Comparison of ENCODE assay signal across 8 cellular contexts in the genomic region with DNA sequence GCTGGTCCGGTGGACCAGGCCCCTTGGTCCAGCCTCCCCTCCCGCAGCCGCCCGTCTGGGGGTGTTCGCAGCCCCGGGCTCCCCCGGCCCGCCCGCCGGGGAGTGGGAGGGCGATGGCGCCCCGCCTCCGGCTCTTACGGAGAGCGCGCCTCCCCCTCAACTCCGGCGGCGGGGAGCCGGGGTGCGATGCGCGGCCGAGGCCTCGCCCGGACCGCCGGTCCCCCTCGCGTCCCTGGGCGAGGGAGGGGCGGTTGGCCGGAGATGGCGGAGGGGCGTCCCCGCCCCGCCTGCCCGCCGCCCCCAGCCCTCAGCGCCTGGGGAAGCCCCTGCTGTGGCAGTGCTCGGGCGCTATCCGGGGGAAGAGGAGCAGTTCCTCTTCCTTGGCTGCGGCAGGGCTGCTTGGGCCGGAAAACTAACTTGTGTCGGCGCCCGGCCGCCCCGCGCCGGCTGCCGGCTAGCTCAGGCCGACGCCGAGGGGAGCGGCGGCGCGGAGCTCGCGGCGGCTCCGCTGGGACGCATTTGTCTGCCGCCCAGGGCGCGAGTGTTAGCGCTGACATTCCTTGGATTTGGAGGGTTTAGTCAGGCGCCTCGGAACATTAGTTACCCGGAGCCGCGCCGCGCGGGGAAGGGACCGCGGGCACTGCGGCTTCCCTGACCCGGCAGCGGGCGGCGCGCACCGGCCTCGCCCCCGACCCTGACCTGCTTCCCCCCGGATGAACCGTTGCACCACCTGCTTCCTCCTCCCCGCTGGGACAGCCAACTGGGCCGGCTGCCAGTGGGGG. TPM values are rescaled to one million over a fixed set of nuclear protein-coding genes. Genes with fewer than 3 reads are reported as not detected.
DNase-seq lines count a peak whose midpoint lies in the region; ATAC-seq lines count a peak whose summit lies in the region.

No MANE protein-coding gene starts in this region.

- H3K27ac Mint-ChIP-seq in activated CD4-positive, alpha-beta memory T cell treated with anti-CD3 and anti-CD28 coated beads for 36 hours, result peak overlapping the region; percentile 55

- H3K79me2 ChIP-seq in ACC112 (ENCODE audit: control insufficient read depth, insufficient read depth, low read length, unreplicated experiment), result peaks cover 37% of the 10 kb centered on the region

- ATAC-seq in GM18519 (IDR thresholded peaks at IDR 0.05; ENCODE audit: low FRiP score, unreplicated experiment), result peak; percentile 62
- peak; percentile 59 for ATAC-seq in HG02981 (IDR thresholded peaks at IDR 0.05; ENCODE audit: unreplicated experiment)

- no peaks in the 10 kb centered on the region for H3K36me3 Mint-ChIP-seq in activated CD4-positive, alpha-beta memory T cell treated with anti-CD3 and anti-CD28 coated beads for 36 hours

- H3K36me3 ChIP-seq in ACC112 (ENCODE audit: insufficient read depth, low read length), result no peaks in the 10 kb centered on the region

- peak overlapping the region; percentile 84 for H3K4me3 Mint-ChIP-seq in activated CD4-positive, alpha-beta memory T cell treated with anti-CD3 and anti-CD28 coated beads for 36 hours

- H3K27me3 Mint-ChIP-seq in activated CD4-positive, alpha-beta memory T cell treated with anti-CD3 and anti-CD28 coated beads for 36 hours, result no peaks in the 10 kb centered on the region

- DNase-seq in NCI-H226, result peak; percentile 62
- DNase-seq in activated CD4-positive, alpha-beta memory T cell treated with anti-CD3 and anti-CD28 coated beads for 36 hours, result peak; percentile 72
- peak; percentile 39 for DNase-seq in effector CD8-positive, alpha-beta T cell (lab: John Stamatoyannopoulos, UW)
- DNase-seq in medulla oblongata (ENCODE audit: extremely low spot score), result peak; percentile 79
- peak; percentile 25 for DNase-seq in stimulated activated CD8-positive, alpha-beta memory T cell treated with anti-CD3 and anti-CD28 coated beads, Interleukin-12 subunit alpha, Interleukin-12 subunit beta, amount 100 ng/mL, for 1 hour (ENCODE audit: low read depth)

- no peaks in the 10 kb centered on the region for H3K27me3 ChIP-seq in ACC112 (ENCODE audit: insufficient read depth, low read length)

- H3K27ac ChIP-seq in ACC112 (ENCODE audit: low read depth, low read length), result peak overlapping the region; percentile 62; the same call in 1 of the 2 replicates

- intact Hi-C loops in activated CD4-positive, alpha-beta memory T cell treated with anti-CD3 and anti-CD28 coated beads for 36 hours (cut with micrococcal nuclease), result loop anchor here (1.0 to 10.0 kb wide), 4 partner anchors 22 to 1115 kb away; no protein-coding TSS in a partner anchor

- H3K4me3 ChIP-seq in ACC112 (ENCODE audit: low read depth, low read length), result peak overlapping the region; percentile 95

- H3K9me3 Mint-ChIP-seq in activated CD4-positive, alpha-beta memory T cell treated with anti-CD3 and anti-CD28 coated beads for 36 hours, result no peaks in the 10 kb centered on the region

- H2AFZ ChIP-seq in ACC112 (ENCODE audit: low read length, unreplicated experiment), result peak overlapping the region; percentile 69

- peaks cover 47% of the 10 kb centered on the region for H3K4me1 Mint-ChIP-seq in activated CD4-positive, alpha-beta memory T cell treated with anti-CD3 and anti-CD28 coated beads for 36 hours (ENCODE audit: low read depth)

- CTCF ChIA-PET in activated CD4-positive, alpha-beta memory T cell treated with anti-CD3 and anti-CD28 coated beads for 36 hours (lab: Charles Lee), result interaction anchor here (2.1 to 5.0 kb wide), 2 partner anchors 88 to 156 kb away, joined by 7 to 19 read pairs; no protein-coding TSS in a partner anchor

- POLR2A ChIA-PET in activated CD4-positive, alpha-beta memory T cell treated with anti-CD3 and anti-CD28 coated beads for 36 hours (lab: Charles Lee), result interaction anchor here (0.7 to 0.8 kb wide), 2 partner anchors 10 to 164 kb away, joined by 3 read pairs; no protein-coding TSS in a partner anchor

- H3K4me1 ChIP-seq in ACC112 (ENCODE audit: control insufficient read depth, insufficient read depth, low read length, unreplicated experiment), result peaks cover 14% of the 10 kb centered on the region

RNA-seq across cellular contexts. Expression of gene GALNT7, which starts 1.0 kb away (rescaled TPM):
- total RNA-seq in activated CD4-positive, alpha-beta memory T cell treated with anti-CD3 and anti-CD28 coated beads for 36 hours, result 10 to 100 TPM; 14.4 to 16.0 TPM

Comparison
In these comparisons a context has a peak if more than half of its experiments do, and no peak if none do; other contexts are left out.
1. Peak in every context shown above with its lines: DNase-seq, ATAC-seq, H3K4me3 ChIP-seq and H3K27ac ChIP-seq.
2. DNase-seq: peak in every context shown above with its lines; median percentile 79 in medulla oblongata; 72 in activated CD4-positive, alpha-beta memory T cell treated with anti-CD3 and anti-CD28 coated beads for 36 hours; 62 in NCI-H226; 39 in effector CD8-positive, alpha-beta T cell; 25 in stimulated activated CD8-positive, alpha-beta memory T cell treated with anti-CD3 and anti-CD28 coated beads, Interleukin-12 subunit alpha, Interleukin-12 subunit beta, amount 100 ng/mL, for 1 hour.